In the genomic region with DNA sequence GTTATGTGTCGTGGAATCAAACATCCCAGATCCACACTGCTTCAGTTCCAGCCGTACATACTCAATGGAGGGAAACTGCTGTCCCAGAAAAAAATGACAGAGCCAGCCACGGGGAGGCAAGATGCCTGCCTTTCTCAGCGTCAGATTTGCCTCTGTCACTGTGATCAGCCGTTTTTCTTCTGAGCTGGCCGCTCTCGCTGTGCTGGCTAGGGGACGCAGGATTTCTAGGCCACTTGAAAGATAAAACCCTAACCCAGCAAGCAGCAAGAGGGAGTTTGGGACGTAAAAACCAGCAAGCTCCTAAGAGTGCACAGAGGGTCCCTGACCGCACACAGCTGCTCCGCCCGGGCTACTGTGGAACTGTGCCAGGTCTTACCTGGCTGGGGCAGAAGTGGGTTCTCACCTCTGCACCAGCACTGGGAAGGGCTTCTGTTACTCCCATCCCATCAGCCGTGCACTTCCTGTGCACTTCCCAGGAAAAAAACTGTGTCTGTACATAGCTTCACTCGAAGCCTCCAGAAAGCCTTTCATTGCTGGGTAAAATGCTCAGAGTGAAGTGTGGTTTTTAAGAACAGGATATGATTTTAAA, we compare ENCODE assay signal across 16 cellular contexts. TPM values are rescaled to one million over a fixed set of nuclear protein-coding genes. Genes with fewer than 3 reads are reported as not detected.
DNase-seq lines count a peak whose midpoint lies in the region; TF ChIP-seq lines count a peak whose summit lies in the region.
"Had no signal": no experiment of that assay in that cellular context is flagged by ENCODE, and none has a peak within 500 bp of the region (broad histone marks: within the 10 kb centered on the region; RNA-seq: fewer than 3 reads in every experiment).

No MANE protein-coding gene starts in this region.

- H3K4me3 Mint-ChIP-seq in neural progenitor cell: no peak overlapping the region
- H3K4me3 Mint-ChIP-seq: CD14-positive monocyte, IgD-negative memory B cell had no signal

- DNase-seq in NCI-H510A (lab: John Stamatoyannopoulos, UW) (peak; percentile 5), NCI-H510A treated with DMSO at 0.1 percent for 48 hours (lab: John Stamatoyannopoulos, UW) (no peak), NCI-H774 (lab: John Stamatoyannopoulos, UW) (peak; percentile 14), neural progenitor cell (ENCODE audit: low spot score) (no peak), colonic mucosa (no peak), HuH-7.5 (ENCODE audit: low spot score) (no peak)
- no peak for DNase-seq in activated CD4-positive, alpha-beta T cell treated with anti-CD3 and anti-CD28 coated beads, Interleukin-2, amount 50 U/mL, for 1 hour
- DNase-seq: Calu3, DMS53, NCI-H1694, NCI-H69 had no signal

- TF ChIP-seq CTCF in neural progenitor cell (IDR thresholded peaks at IDR 0.05) (no peak), colonic mucosa (IDR thresholded peaks at IDR 0.05) (no peak)

- H3F3A ChIP-seq in neural progenitor cell (ENCODE audit: low read depth): no peaks in the 10 kb centered on the region

- intact Hi-C loops in colonic mucosa (cut with DNase I): no loop called here

- H3K27ac ChIP-seq in HUES6 (ENCODE audit: low read depth, low read length) (no peak overlapping the region), neural progenitor cell (no peak overlapping the region), colonic mucosa (no peak overlapping the region)

- H3K9ac ChIP-seq in HUES6 (ENCODE audit: low read length) (peak overlapping the region; percentile 48), neural progenitor cell (no peak overlapping the region), colonic mucosa (ENCODE audit: low read depth in 2 of 2, low read length in 2 of 2) (no peak overlapping the region)

- H3K4me3 ChIP-seq in HUES6 (ENCODE audit: low read depth, low read length) (no peak overlapping the region), neural progenitor cell (no peak overlapping the region), colonic mucosa (no peak overlapping the region)
- H3K4me3 ChIP-seq: HAP-1 had no signal

- H3K9me3 ChIP-seq in HUES6 (ENCODE audit: control insufficient read depth, insufficient read depth, low read depth, low read length) (no peaks in the 10 kb centered on the region), neural progenitor cell (ENCODE audit: low read depth) (no peaks in the 10 kb centered on the region), colonic mucosa (no peaks in the 10 kb centered on the region)
- H3K9me3 ChIP-seq: HAP-1 had no signal

- H3K9me3 Mint-ChIP-seq in neural progenitor cell: no peaks in the 10 kb centered on the region
- H3K9me3 Mint-ChIP-seq: IgD-negative memory B cell had no signal

- H3K27me3 ChIP-seq in HUES6 (ENCODE audit: control insufficient read depth, insufficient read depth, low read length) (peaks cover 5% of the 10 kb centered on the region; the same call in 1 of the 2 replicates), neural progenitor cell (no peaks in the 10 kb centered on the region), colonic mucosa (no peaks in the 10 kb centered on the region)

- H3K27me3 Mint-ChIP-seq in neural progenitor cell (ENCODE audit: insufficient read depth, low read depth): no peaks in the 10 kb centered on the region

- no peak overlapping the region for H3K27ac Mint-ChIP-seq in neural progenitor cell
- H3K27ac Mint-ChIP-seq: CD14-positive monocyte, IgD-negative memory B cell had no signal

- H3K4me2 ChIP-seq in neural progenitor cell: no peak overlapping the region

- H3K36me3 Mint-ChIP-seq in neural progenitor cell: no peaks in the 10 kb centered on the region
- H3K36me3 Mint-ChIP-seq: CD14-positive monocyte, IgD-negative memory B cell had no signal

- H3K79me2 ChIP-seq in neural progenitor cell (ENCODE audit: low read depth): no peaks in the 10 kb centered on the region

- H2AFZ ChIP-seq in neural progenitor cell (replicated peaks): peak overlapping the region; percentile 1

- H3K4me1 Mint-ChIP-seq in neural progenitor cell: no peaks in the 10 kb centered on the region
- H3K4me1 Mint-ChIP-seq: CD14-positive monocyte had no signal

- H3K4me1 ChIP-seq in HUES6 (ENCODE audit: control insufficient read depth, insufficient read depth, low read length) (no peaks in the 10 kb centered on the region), neural progenitor cell (no peaks in the 10 kb centered on the region), colonic mucosa (no peaks in the 10 kb centered on the region)
- H3K4me1 ChIP-seq: HAP-1 had no signal

- no peaks in the 10 kb centered on the region for H4K20me1 ChIP-seq in neural progenitor cell (ENCODE audit: low read depth)

- H3K36me3 ChIP-seq in HUES6 (ENCODE audit: control insufficient read depth, insufficient read depth, low read length) (no peaks in the 10 kb centered on the region), neural progenitor cell (no peaks in the 10 kb centered on the region), colonic mucosa (no peaks in the 10 kb centered on the region)
- H3K36me3 ChIP-seq: HAP-1 had no signal

RNA-seq across cellular contexts. Expression of a gene that starts 45.9 kb away (rescaled TPM):
- total RNA-seq in neural progenitor cell (ENCODE audit: low replicate concordance): not detected in 2 replicates
- total RNA-seq in colonic mucosa: not detected
- total RNA-seq: Calu3, G401 had no signal

RNA-seq across cellular contexts. Expression of a gene that starts 50.8 kb away (rescaled TPM):
- 15.2 and 17.2 TPM in 2 replicates for total RNA-seq in neural progenitor cell (ENCODE audit: low replicate concordance)
- total RNA-seq in colonic mucosa: 10 to 100 TPM; 29.2 to 43.2 TPM

Comparison
In these comparisons a context has a peak if more than half of its experiments do, and no peak if none do; other contexts are left out.
1. DNase-seq: peak in NCI-H510A (single experiment) and NCI-H774 (single experiment); none in NCI-H510A treated with DMSO at 0.1 percent for 48 hours (single experiment), neural progenitor cell (single experiment), colonic mucosa (single experiment), HuH-7.5 (single experiment) and activated CD4-positive, alpha-beta T cell treated with anti-CD3 and anti-CD28 coated beads, Interleukin-2, amount 50 U/mL, for 1 hour (single experiment).